In the genomic region with DNA sequence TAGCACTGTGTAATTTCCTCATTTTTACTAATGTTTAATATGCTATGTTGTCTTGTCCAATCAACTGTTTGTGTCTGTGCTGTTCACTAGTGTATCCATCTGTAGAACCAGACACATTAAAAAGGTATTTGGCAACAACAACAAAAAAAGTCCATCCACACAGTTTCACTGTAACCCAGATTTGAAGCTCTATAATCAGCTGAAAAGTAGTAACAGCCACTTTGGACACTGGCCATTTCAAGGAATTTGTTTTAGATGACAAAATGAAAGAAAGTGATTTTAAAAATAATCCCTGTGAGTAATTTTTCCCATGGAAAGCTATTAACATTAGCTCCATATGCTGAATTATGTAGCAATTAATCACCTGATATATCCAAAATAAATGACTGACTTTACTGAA, we compare ENCODE assay signal across 1 cellular context.
TF ChIP-seq lines count a peak whose summit lies in the region.

No MANE protein-coding gene starts in this region.

TF ChIP-seq in HepG2, 621 proteins besides CTCF, POLR2A, EP300 and RAD21:
- TF ChIP-seq, protein P1, sequence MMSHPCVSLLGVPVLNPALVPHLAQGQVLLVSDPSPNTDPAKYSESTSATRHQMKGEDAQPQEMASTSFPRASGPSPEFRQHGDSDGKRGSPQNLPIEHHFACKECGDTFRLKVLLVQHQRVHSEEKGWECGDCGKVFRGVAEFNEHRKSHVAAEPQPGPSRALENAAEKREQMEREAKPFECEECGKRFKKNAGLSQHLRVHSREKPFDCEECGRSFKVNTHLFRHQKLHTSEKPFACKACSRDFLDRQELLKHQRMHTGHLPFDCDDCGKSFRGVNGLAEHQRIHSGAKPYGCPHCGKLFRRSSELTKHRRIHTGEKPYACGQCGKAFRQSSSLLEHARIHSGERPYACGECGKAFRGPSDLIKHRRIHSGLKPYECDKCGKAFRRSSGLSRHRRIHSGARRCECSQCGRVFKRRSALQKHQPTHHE (CRISPR knock-in tag; IDR thresholded peaks at IDR 0.05; ENCODE audit: borderline replicate concordance) = no peak
- TF ChIP-seq TFE3 (CRISPR knock-in tag; IDR thresholded peaks at IDR 0.05) = no peak
- no peak for TF ChIP-seq ZIK1 (CRISPR knock-in tag; IDR thresholded peaks at IDR 0.05; ENCODE audit: borderline replicate concordance, low read depth)
- TF ChIP-seq TFAP4 (IDR thresholded peaks at IDR 0.05; ENCODE audit: borderline replicate concordance, low read depth) = no peak
- TF ChIP-seq, protein P2, sequence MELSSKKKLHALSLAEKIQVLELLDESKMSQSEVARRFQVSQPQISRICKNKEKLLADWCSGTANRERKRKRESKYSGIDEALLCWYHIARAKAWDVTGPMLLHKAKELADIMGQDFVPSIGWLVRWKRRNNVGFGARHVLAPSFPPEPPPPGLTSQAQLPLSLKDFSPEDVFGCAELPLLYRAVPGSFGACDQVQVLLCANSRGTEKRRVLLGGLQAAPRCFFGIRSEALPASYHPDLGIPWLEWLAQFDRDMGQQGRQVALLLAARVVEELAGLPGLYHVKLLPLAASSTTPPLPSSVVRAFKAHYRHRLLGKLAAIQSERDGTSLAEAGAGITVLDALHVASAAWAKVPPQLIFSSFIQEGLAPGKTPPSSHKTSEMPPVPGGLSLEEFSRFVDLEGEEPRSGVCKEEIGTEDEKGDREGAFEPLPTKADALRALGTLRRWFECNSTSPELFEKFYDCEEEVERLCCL (CRISPR knock-in tag; IDR thresholded peaks at IDR 0.05; ENCODE audit: borderline replicate concordance) = no peak
- TF ChIP-seq, protein P3, sequence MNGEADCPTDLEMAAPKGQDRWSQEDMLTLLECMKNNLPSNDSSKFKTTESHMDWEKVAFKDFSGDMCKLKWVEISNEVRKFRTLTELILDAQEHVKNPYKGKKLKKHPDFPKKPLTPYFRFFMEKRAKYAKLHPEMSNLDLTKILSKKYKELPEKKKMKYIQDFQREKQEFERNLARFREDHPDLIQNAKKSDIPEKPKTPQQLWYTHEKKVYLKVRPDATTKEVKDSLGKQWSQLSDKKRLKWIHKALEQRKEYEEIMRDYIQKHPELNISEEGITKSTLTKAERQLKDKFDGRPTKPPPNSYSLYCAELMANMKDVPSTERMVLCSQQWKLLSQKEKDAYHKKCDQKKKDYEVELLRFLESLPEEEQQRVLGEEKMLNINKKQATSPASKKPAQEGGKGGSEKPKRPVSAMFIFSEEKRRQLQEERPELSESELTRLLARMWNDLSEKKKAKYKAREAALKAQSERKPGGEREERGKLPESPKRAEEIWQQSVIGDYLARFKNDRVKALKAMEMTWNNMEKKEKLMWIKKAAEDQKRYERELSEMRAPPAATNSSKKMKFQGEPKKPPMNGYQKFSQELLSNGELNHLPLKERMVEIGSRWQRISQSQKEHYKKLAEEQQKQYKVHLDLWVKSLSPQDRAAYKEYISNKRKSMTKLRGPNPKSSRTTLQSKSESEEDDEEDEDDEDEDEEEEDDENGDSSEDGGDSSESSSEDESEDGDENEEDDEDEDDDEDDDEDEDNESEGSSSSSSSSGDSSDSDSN (CRISPR knock-in tag; IDR thresholded peaks at IDR 0.05) = no peak
